Comparison of ENCODE assay signal across 1 cellular context in genomic region chr7:107322015-107322414, GRCh38.
TF ChIP-seq lines count a peak whose summit lies in the region.

No MANE protein-coding gene starts in this region.

TF ChIP-seq in K562, 482 proteins besides CTCF, POLR2A, EP300 and RAD21 (continued from another document and continues in another):
- TF ChIP-seq, protein P1, sequence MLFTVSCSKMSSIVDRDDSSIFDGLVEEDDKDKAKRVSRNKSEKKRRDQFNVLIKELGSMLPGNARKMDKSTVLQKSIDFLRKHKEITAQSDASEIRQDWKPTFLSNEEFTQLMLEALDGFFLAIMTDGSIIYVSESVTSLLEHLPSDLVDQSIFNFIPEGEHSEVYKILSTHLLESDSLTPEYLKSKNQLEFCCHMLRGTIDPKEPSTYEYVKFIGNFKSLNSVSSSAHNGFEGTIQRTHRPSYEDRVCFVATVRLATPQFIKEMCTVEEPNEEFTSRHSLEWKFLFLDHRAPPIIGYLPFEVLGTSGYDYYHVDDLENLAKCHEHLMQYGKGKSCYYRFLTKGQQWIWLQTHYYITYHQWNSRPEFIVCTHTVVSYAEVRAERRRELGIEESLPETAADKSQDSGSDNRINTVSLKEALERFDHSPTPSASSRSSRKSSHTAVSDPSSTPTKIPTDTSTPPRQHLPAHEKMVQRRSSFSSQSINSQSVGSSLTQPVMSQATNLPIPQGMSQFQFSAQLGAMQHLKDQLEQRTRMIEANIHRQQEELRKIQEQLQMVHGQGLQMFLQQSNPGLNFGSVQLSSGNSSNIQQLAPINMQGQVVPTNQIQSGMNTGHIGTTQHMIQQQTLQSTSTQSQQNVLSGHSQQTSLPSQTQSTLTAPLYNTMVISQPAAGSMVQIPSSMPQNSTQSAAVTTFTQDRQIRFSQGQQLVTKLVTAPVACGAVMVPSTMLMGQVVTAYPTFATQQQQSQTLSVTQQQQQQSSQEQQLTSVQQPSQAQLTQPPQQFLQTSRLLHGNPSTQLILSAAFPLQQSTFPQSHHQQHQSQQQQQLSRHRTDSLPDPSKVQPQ (CRISPR knock-in tag; IDR thresholded peaks at IDR 0.05; ENCODE audit: borderline replicate concordance) = no peak
- TF ChIP-seq CREM (IDR thresholded peaks at IDR 0.05; ENCODE audit: low read depth) = peak; percentile 70
- TF ChIP-seq MED1 (CRISPR knock-in tag; IDR thresholded peaks at IDR 0.05; ENCODE audit: borderline replicate concordance) = no peak
- TF ChIP-seq HMG20B (CRISPR knock-in tag; IDR thresholded peaks at IDR 0.05) = no peak
- no peak for TF ChIP-seq GTF2E2 (tag; IDR thresholded peaks at IDR 0.05)
- no peak for TF ChIP-seq XRCC4 (IDR thresholded peaks at IDR 0.05; ENCODE audit: extremely low read depth, insufficient read depth, insufficient read length)
- no peak for TF ChIP-seq ARHGAP35 (IDR thresholded peaks at IDR 0.05; ENCODE audit: partially characterized antibody)
- no peak for TF ChIP-seq REST (CRISPR knock-in tag; IDR thresholded peaks at IDR 0.05; ENCODE audit: low read depth)
- peak; percentile 44; the same call in 1 of the 2 replicates for TF ChIP-seq ELF1 (tag; IDR thresholded peaks at IDR 0.05)
- TF ChIP-seq ZNF696 (CRISPR knock-in tag; conservative IDR thresholded peaks at IDR 0.05) = no peak
- TF ChIP-seq ADNP (tag; IDR thresholded peaks at IDR 0.05) = 0 out of 2 replicates have a peak, but pooled peaks have one; percentile 38
- no peak for TF ChIP-seq ZBTB8A (IDR thresholded peaks at IDR 0.05; ENCODE audit: partially characterized antibody)
- no peak for TF ChIP-seq ASH1L (IDR thresholded peaks at IDR 0.05; ENCODE audit: borderline replicate concordance, low read depth, partially characterized antibody)
- TF ChIP-seq ZNF165 (CRISPR knock-in tag; IDR thresholded peaks at IDR 0.05; ENCODE audit: borderline replicate concordance) = no peak
- TF ChIP-seq, protein P2, sequence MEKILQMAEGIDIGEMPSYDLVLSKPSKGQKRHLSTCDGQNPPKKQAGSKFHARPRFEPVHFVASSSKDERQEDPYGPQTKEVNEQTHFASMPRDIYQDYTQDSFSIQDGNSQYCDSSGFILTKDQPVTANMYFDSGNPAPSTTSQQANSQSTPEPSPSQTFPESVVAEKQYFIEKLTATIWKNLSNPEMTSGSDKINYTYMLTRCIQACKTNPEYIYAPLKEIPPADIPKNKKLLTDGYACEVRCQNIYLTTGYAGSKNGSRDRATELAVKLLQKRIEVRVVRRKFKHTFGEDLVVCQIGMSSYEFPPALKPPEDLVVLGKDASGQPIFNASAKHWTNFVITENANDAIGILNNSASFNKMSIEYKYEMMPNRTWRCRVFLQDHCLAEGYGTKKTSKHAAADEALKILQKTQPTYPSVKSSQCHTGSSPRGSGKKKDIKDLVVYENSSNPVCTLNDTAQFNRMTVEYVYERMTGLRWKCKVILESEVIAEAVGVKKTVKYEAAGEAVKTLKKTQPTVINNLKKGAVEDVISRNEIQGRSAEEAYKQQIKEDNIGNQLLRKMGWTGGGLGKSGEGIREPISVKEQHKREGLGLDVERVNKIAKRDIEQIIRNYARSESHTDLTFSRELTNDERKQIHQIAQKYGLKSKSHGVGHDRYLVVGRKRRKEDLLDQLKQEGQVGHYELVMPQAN (IDR thresholded peaks at IDR 0.05; ENCODE audit: borderline replicate concordance) = no peak
- no peak for TF ChIP-seq GABPA (tag; conservative IDR thresholded peaks at IDR 0.05; ENCODE audit: low read depth)
- no peak for TF ChIP-seq BRF1 (IDR thresholded peaks at IDR 0.05; ENCODE audit: borderline replicate concordance, extremely low read depth, insufficient read length)
- TF ChIP-seq COPS2 (conservative IDR thresholded peaks at IDR 0.05) = no peak
- TF ChIP-seq MXI1 (IDR thresholded peaks at IDR 0.05; ENCODE audit: low read depth, low read length) = no peak
- TF ChIP-seq RUNX1 (IDR thresholded peaks at IDR 0.05; ENCODE audit: low read depth) = no peak
- TF ChIP-seq USF2 (CRISPR knock-in tag; IDR thresholded peaks at IDR 0.05) = no peak
- no peak for TF ChIP-seq DIDO1 (tag; IDR thresholded peaks at IDR 0.05; ENCODE audit: low read depth)
- TF ChIP-seq, protein P3, sequence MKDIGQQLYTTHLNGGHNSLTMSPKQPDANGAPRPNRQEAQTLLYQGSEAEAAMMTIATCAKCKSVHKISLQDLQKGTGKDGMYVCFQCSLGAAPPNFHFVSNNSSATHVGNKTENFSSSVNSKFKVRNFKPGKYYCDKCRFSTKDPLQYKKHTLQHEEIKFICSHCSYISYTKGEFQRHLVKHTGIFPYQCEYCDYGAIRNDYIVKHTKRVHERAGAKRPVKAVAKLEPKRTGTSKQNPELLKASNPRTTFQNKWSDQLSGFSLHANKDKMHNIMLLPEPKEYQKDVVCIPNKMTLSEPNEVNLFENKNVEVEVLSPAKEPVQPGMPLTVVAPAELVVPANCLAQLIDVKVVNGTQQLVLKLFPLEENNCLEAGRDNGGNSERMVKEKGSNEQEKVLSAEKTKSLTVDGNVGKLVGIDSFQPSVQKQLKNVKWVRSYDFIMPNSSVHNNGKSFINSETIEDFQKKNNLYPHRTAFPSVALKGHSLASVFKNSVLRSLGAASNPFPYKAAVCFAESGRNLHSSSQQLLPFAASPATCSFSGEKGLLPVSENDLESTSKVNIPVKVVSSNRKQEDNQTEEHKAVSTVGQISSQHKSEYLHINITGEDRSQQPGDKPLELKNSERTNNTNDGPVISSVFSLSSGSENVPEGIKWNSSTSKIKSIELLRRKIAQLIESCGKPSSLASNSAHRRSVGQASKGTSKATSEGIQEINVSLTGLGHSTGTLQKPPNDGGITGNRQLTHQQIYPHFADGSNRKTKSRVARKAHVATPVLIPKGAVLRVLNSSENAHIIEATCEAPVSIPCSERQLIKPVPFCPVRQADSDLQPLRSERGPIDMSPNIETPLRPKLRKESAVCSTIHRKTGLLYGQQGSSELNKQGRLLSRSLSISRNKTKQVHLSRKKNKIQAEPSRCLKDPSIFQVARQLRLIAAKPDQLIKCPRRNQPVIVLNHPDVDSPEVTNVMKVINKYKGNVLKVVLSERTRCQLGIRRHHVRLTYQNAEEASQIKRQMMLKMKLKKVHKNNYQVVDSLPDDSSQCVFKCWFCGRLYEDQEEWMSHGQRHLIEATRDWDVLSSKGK (CRISPR knock-in tag; IDR thresholded peaks at IDR 0.05) = no peak
- no peak for TF ChIP-seq SFPQ (IDR thresholded peaks at IDR 0.05; ENCODE audit: low read depth, low read length)
- peak; percentile 67; the same call in 1 of the 2 replicates for TF ChIP-seq JUND (IDR thresholded peaks at IDR 0.05; ENCODE audit: borderline replicate concordance, low read depth, low read length)
- TF ChIP-seq JUND (tag; IDR thresholded peaks at IDR 0.05; ENCODE audit: borderline replicate concordance, low read depth, low read length) = peak; percentile 71; the same call in 2 of the 3 replicates
- no peak for TF ChIP-seq SRSF9 (IDR thresholded peaks at IDR 0.05; ENCODE audit: borderline replicate concordance, low read depth, low read length)
- no peak for TF ChIP-seq RFX7 (CRISPR knock-in tag; IDR thresholded peaks at IDR 0.05)
- peak; percentile 80 for TF ChIP-seq NBN (IDR thresholded peaks at IDR 0.05; ENCODE audit: low read depth)
- TF ChIP-seq, protein P4, sequence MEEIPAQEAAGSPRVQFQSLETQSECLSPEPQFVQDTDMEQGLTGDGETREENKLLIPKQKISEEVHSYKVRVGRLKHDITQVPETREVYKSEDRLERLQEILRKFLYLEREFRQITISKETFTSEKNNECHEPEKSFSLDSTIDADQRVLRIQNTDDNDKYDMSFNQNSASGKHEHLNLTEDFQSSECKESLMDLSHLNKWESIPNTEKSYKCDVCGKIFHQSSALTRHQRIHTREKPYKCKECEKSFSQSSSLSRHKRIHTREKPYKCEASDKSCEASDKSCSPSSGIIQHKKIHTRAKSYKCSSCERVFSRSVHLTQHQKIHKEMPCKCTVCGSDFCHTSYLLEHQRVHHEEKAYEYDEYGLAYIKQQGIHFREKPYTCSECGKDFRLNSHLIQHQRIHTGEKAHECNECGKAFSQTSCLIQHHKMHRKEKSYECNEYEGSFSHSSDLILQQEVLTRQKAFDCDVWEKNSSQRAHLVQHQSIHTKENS (CRISPR knock-in tag; IDR thresholded peaks at IDR 0.05) = no peak
- TF ChIP-seq, protein P5, sequence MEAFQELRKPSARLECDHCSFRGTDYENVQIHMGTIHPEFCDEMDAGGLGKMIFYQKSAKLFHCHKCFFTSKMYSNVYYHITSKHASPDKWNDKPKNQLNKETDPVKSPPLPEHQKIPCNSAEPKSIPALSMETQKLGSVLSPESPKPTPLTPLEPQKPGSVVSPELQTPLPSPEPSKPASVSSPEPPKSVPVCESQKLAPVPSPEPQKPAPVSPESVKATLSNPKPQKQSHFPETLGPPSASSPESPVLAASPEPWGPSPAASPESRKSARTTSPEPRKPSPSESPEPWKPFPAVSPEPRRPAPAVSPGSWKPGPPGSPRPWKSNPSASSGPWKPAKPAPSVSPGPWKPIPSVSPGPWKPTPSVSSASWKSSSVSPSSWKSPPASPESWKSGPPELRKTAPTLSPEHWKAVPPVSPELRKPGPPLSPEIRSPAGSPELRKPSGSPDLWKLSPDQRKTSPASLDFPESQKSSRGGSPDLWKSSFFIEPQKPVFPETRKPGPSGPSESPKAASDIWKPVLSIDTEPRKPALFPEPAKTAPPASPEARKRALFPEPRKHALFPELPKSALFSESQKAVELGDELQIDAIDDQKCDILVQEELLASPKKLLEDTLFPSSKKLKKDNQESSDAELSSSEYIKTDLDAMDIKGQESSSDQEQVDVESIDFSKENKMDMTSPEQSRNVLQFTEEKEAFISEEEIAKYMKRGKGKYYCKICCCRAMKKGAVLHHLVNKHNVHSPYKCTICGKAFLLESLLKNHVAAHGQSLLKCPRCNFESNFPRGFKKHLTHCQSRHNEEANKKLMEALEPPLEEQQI (IDR thresholded peaks at IDR 0.05) = peak; percentile 81
- TF ChIP-seq FOXA1 (IDR thresholded peaks at IDR 0.05; ENCODE audit: borderline replicate concordance) = no peak
- TF ChIP-seq NFIX (CRISPR knock-in tag; IDR thresholded peaks at IDR 0.05; ENCODE audit: low read depth) = no peak
- TF ChIP-seq ZNF395 (CRISPR knock-in tag; IDR thresholded peaks at IDR 0.05) = no peak
- TF ChIP-seq ZNF57 (CRISPR knock-in tag; IDR thresholded peaks at IDR 0.05) = no peak
- TF ChIP-seq ZKSCAN8 (CRISPR knock-in tag; IDR thresholded peaks at IDR 0.05) = no peak
- TF ChIP-seq ZNF507 (tag; conservative IDR thresholded peaks at IDR 0.05) = no peak
- no peak for TF ChIP-seq PTBP1 (IDR thresholded peaks at IDR 0.05; ENCODE audit: low read depth, low read length)
- TF ChIP-seq ZZZ3 (IDR thresholded peaks at IDR 0.05) = no peak
